Comparison of ENCODE assay signal across 1 cellular context in the genomic region with DNA sequence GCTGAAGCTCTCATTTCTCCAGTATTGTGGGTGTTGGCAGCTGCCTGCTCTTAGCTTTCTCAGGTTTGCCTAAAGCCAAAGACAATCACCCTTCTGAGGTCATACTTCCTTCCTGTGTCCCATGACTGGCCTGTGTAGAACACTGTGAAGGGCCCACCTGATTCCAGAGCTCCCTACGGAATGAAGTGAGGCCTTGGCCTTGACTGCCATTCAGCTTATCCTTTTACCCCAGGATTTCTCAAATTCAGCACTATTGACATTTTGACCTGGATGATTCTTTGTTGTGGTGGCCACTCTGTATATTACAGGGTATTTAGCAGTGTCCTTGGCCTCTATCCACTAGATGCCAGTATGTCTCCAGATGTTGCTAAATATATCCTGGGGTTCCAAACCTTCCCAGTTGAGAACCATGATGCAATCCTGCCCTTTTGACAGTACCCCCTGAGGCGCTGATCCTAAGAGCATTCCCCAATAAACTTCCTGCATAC.
TF ChIP-seq lines count a peak whose summit lies in the region.

No MANE protein-coding gene starts in this region.

TF ChIP-seq in HCT116, 20 proteins besides CTCF, POLR2A, EP300 and RAD21 (continued from another document):
- TF ChIP-seq ZBTB33 (IDR thresholded peaks at IDR 0.05; ENCODE audit: extremely low read depth, insufficient replicate concordance, low read length) (peak; percentile 72), TCF7L2 (IDR thresholded peaks at IDR 0.05; ENCODE audit: borderline replicate concordance, extremely low read depth, insufficient read depth, insufficient read length) (peak; percentile 93)
